In genomic region chr17:76672270-76672851, GRCh38 we compare ENCODE assay signal across 2 cellular contexts.
TF ChIP-seq lines count a peak whose summit lies in the region.

No MANE protein-coding gene starts in this region.

TF ChIP-seq in IMR-90, 13 proteins besides CTCF, POLR2A, EP300 and RAD21:
- TF ChIP-seq NFE2L2 (IDR thresholded peaks at IDR 0.05; ENCODE audit: low read depth, low read length) (no peak), BHLHE40 (IDR thresholded peaks at IDR 0.05; ENCODE audit: low read depth, low read length) (no peak), MXI1 (IDR thresholded peaks at IDR 0.05; ENCODE audit: borderline replicate concordance, low read depth, low read length) (no peak), CHD1 (IDR thresholded peaks at IDR 0.05; ENCODE audit: low read depth, low read length) (no peak), USF2 (IDR thresholded peaks at IDR 0.05; ENCODE audit: low read depth, low read length) (no peak), MAZ (IDR thresholded peaks at IDR 0.05; ENCODE audit: borderline replicate concordance, low read depth, low read length) (no peak), SMC3 (IDR thresholded peaks at IDR 0.05; ENCODE audit: low read depth, low read length) (no peak), RFX5 (IDR thresholded peaks at IDR 0.05; ENCODE audit: low read depth, low read length) (no peak), ELK1 (IDR thresholded peaks at IDR 0.05; ENCODE audit: borderline replicate concordance, low read depth, low read length) (no peak), FOS (IDR thresholded peaks at IDR 0.05; ENCODE audit: low read depth, low read length) (no peak), MAFK (IDR thresholded peaks at IDR 0.05; ENCODE audit: low read depth, low read length) (no peak), RCOR1 (IDR thresholded peaks at IDR 0.05; ENCODE audit: insufficient replicate concordance, low read length) (no peak), CEBPB (IDR thresholded peaks at IDR 0.05; ENCODE audit: low read depth, low read length) (no peak)

TF ChIP-seq in K562, 482 proteins besides CTCF, POLR2A, EP300 and RAD21:
- no peak for TF ChIP-seq TSHZ1 (CRISPR knock-in tag; IDR thresholded peaks at IDR 0.05)
- TF ChIP-seq CHCHD3 (CRISPR knock-in tag; IDR thresholded peaks at IDR 0.05): no peak
- 0 out of 4 replicates have a peak, but pooled peaks of 1 of the 2 experiments have one; percentile 4 for TF ChIP-seq HDAC1 (IDR thresholded peaks at IDR 0.05)
- no peak for TF ChIP-seq ZNF644 (tag; IDR thresholded peaks at IDR 0.05; ENCODE audit: low read depth)
- no peak for TF ChIP-seq TFAP4 (CRISPR knock-in tag; IDR thresholded peaks at IDR 0.05; ENCODE audit: borderline replicate concordance)
- TF ChIP-seq RBM15 (IDR thresholded peaks at IDR 0.05; ENCODE audit: insufficient read depth, low read length): no peak
- no peak for TF ChIP-seq NR2C1 (IDR thresholded peaks at IDR 0.05)
- TF ChIP-seq NR2C1 (tag; IDR thresholded peaks at IDR 0.05): peak; percentile 16; the same call in 1 of the 2 replicates
TF ChIP-seq in K562: peak in this region for 2.
